Comparison of ENCODE assay signal across 9 cellular contexts in the genomic region with DNA sequence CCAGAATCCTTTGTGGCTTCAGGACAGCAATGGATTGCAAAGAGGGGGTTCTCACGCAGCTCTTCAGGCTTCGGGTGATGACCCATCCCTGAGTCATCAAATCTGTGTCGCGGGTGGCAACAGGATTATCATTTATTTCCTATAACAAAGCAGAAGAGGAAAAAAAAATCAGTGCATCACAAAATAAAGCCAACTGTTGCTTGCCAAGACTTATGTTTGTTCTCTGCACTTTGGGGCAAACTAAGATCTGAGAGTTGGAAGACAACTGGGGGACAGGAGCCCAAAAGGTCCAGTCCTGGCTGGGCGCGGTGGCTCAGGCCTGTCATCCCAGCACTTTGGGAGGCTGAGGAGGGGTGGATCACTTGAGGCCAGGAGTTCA. TPM values are rescaled to one million over a fixed set of nuclear protein-coding genes. Genes with fewer than 3 reads are reported as not detected.
DNase-seq lines count a peak whose midpoint lies in the region; ATAC-seq and TF ChIP-seq lines count a peak whose summit lies in the region.
"Had no signal": no experiment of that assay in that cellular context is flagged by ENCODE, and none has a peak within 500 bp of the region (broad histone marks: within the 10 kb centered on the region; RNA-seq: fewer than 3 reads in every experiment).

No MANE protein-coding gene starts in this region.

- TF ChIP-seq POLR2A in NB4 (IDR thresholded peaks at IDR 0.05; ENCODE audit: extremely low read depth, insufficient read length): no peak

- DNase-seq in AG09319 (ENCODE audit: extremely low read depth, low read depth) (peak; percentile 57), NB4 (ENCODE audit: low read depth) (peak; percentile 65), ascending aorta (ENCODE audit: low spot score in 2 of 2) (no peak), mesenteric fat pad (ENCODE audit: low spot score) (no peak), NCI-H345 treated with DMSO at 0.1 percent for 48 hours (lab: John Stamatoyannopoulos, UW; ENCODE audit: unreplicated experiment) (no peak), SKM-1 (lab: John Stamatoyannopoulos, UW; ENCODE audit: unreplicated experiment) (no peak)

- intact Hi-C loops in ascending aorta (cut with DNase I): no loop called here

- no peak overlapping the region for H3K4me3 ChIP-seq in NB4 (ENCODE audit: low read depth, low read length)
- no peak overlapping the region for H3K4me3 ChIP-seq in ascending aorta
- H3K4me3 ChIP-seq in muscle layer of duodenum (ENCODE audit: low read depth in 1 of 2, low read length in 2 of 2): no peak overlapping the region
- H3K4me3 ChIP-seq: thoracic aorta had no signal

- ATAC-seq in GM21515 (IDR thresholded peaks at IDR 0.05; ENCODE audit: unreplicated experiment): no peak

- H3K36me3 ChIP-seq in ascending aorta: no peaks in the 10 kb centered on the region
- no peaks in the 10 kb centered on the region for H3K36me3 ChIP-seq in muscle layer of duodenum (ENCODE audit: control insufficient read depth in 1 of 2, insufficient read depth in 2 of 2, low read length in 2 of 2)
- H3K36me3 ChIP-seq: thoracic aorta had no signal

- TF ChIP-seq CTCF in AG09319 (IDR thresholded peaks at IDR 0.05; ENCODE audit: low read depth, low read length) (no peak), NB4 (IDR thresholded peaks at IDR 0.05; ENCODE audit: low read depth, low read length) (no peak), ascending aorta (IDR thresholded peaks at IDR 0.05) (no peak)

- peak overlapping the region; percentile 55 for H3K27ac ChIP-seq in ascending aorta
- peak overlapping the region; percentile 74 for H3K27ac ChIP-seq in muscle layer of duodenum (ENCODE audit: low read length)

- H3K27me3 ChIP-seq in ascending aorta (no peaks in the 10 kb centered on the region), muscle layer of duodenum (ENCODE audit: low read depth, low read length) (no peaks in the 10 kb centered on the region)

- no peaks in the 10 kb centered on the region for H3K9me3 ChIP-seq in ascending aorta
- no peaks in the 10 kb centered on the region for H3K9me3 ChIP-seq in muscle layer of duodenum (ENCODE audit: control insufficient read depth in 1 of 2, low read length in 2 of 2)

- H3K4me1 ChIP-seq in ascending aorta (no peaks in the 10 kb centered on the region), muscle layer of duodenum (ENCODE audit: control insufficient read depth in 1 of 2, insufficient read depth in 2 of 2, low read length in 2 of 2) (no peaks in the 10 kb centered on the region)

RNA-seq across cellular contexts. Expression of gene GNA15, which starts 6.4 kb away (rescaled TPM):
- 7.1 TPM for total RNA-seq in ascending aorta
- total RNA-seq in mesenteric fat pad: 15.4 TPM

RNA-seq across cellular contexts. Expression of gene S1PR4, which starts 36.3 kb away (rescaled TPM):
- 4.9 TPM for total RNA-seq in ascending aorta
- 5.0 TPM for total RNA-seq in mesenteric fat pad

RNA-seq across cellular contexts. Expression of gene NCLN, which starts 43.4 kb away (rescaled TPM):
- 118 TPM for total RNA-seq in ascending aorta
- total RNA-seq in mesenteric fat pad: 74.6 TPM

RNA-seq across cellular contexts. Expression of gene GNA11, which starts 48.1 kb away (rescaled TPM):
- total RNA-seq in ascending aorta (178 TPM), mesenteric fat pad (54.3 TPM)

Comparison
In these comparisons a context has a peak if more than half of its experiments do, and no peak if none do; other contexts are left out.
1. DNase-seq: peak in AG09319 (single experiment) and NB4 (single experiment); none in ascending aorta (0 of 2), mesenteric fat pad (single experiment), NCI-H345 treated with DMSO at 0.1 percent for 48 hours (single experiment) and SKM-1 (single experiment).